ENCODE assay signal across 17 cellular contexts in genomic region chr15:96348112-96349027, GRCh38. TPM values are rescaled to one million over a fixed set of nuclear protein-coding genes. Genes with fewer than 3 reads are reported as not detected.
DNase-seq lines count a peak whose midpoint lies in the region; ATAC-seq, FAIRE-seq and TF ChIP-seq lines count a peak whose summit lies in the region.
"Had no signal": no experiment of that assay in that cellular context is flagged by ENCODE, and none has a peak within 500 bp of the region (broad histone marks: within the 10 kb centered on the region; RNA-seq: fewer than 3 reads in every experiment).

No MANE protein-coding gene starts in this region.

- TF ChIP-seq CTCF in HFFc6 (IDR thresholded peaks at IDR 0.05) (no peak), chondrocyte (IDR thresholded peaks at IDR 0.05) (no peak), left lung (IDR thresholded peaks at IDR 0.05) (no peak)

- H3K27me3 Mint-ChIP-seq in HFFc6 (ENCODE audit: insufficient read depth) (peaks cover 9% of the 10 kb centered on the region), chondrocyte (ENCODE audit: low read depth) (no peaks in the 10 kb centered on the region)

- H3K27me3 ChIP-seq in left lung (peaks cover 0 to 100% of the 10 kb centered on the region in 2 donors), stomach smooth muscle (ENCODE audit: control insufficient read depth in 1 of 2, insufficient read depth in 2 of 2, low read length in 2 of 2) (no peaks in the 10 kb centered on the region), HAP-1 (ENCODE audit: low read depth) (no peaks in the 10 kb centered on the region)

- no peak for TF ChIP-seq POLR2A in H54 (IDR thresholded peaks at IDR 0.05; ENCODE audit: low read depth, low read length)

- H3K4me3 ChIP-seq in left lung (no peak overlapping the region), stomach smooth muscle (ENCODE audit: low read length in 2 of 2) (peak overlapping the region; percentile 80 to 100), HAP-1 (no peak overlapping the region)
- H3K4me3 ChIP-seq: cardiac muscle cell had no signal

- H3K9ac ChIP-seq in stomach smooth muscle (ENCODE audit: low read length in 2 of 2), result peak overlapping the region; percentile 69 to 83

- H3K4me1 ChIP-seq in left lung (no peaks in the 10 kb centered on the region), stomach smooth muscle (ENCODE audit: control insufficient read depth, insufficient read depth, low read length) (peaks cover 71% of the 10 kb centered on the region), HAP-1 (peaks cover 40% of the 10 kb centered on the region)

- intact Hi-C loops in left lung (cut with DNase I), result no loop called here

- peak overlapping the region; percentile 88 for H3K27ac ChIP-seq in left lung
- H3K27ac ChIP-seq in stomach smooth muscle (ENCODE audit: low read length), result peak overlapping the region; percentile 98
- H3K27ac ChIP-seq: cardiac muscle cell had no signal

- ATAC-seq in left lung (no peak), HG03175 (IDR thresholded peaks at IDR 0.05; ENCODE audit: unreplicated experiment) (no peak), HG03280 (IDR thresholded peaks at IDR 0.05; ENCODE audit: unreplicated experiment) (no peak)
- ATAC-seq: activated T-helper 17 cell treated with anti-CD3 and anti-CD28 coated beads, Interleukin-2, amount 50 U/mL, for 72 hours; stimulated activated effector memory CD8-positive, alpha-beta T cell treated with anti-CD3 and anti-CD28 coated beads, Interleukin-12 subunit alpha, Interleukin-12 subunit beta, amount 100 ng/mL, for 72 hours had no signal

- H3K4me3 Mint-ChIP-seq in HFFc6 (peak overlapping the region; percentile 18), chondrocyte (ENCODE audit: unreplicated experiment) (no peak overlapping the region)
- H3K4me3 Mint-ChIP-seq: activated T-helper 17 cell treated with anti-CD3 and anti-CD28 coated beads, Interleukin-2, amount 50 U/mL, for 72 hours; CD4-positive, CD25-positive, alpha-beta regulatory T cell; stimulated activated effector memory CD8-positive, alpha-beta T cell treated with anti-CD3 and anti-CD28 coated beads, Interleukin-12 subunit alpha, Interleukin-12 subunit beta, amount 100 ng/mL, for 72 hours had no signal

- no peaks in the 10 kb centered on the region for H3K9me3 Mint-ChIP-seq in HFFc6
- no peaks in the 10 kb centered on the region for H3K9me3 Mint-ChIP-seq in chondrocyte (ENCODE audit: low read depth)
- H3K9me3 Mint-ChIP-seq: activated T-helper 17 cell treated with anti-CD3 and anti-CD28 coated beads, Interleukin-2, amount 50 U/mL, for 72 hours; stimulated activated effector memory CD8-positive, alpha-beta T cell treated with anti-CD3 and anti-CD28 coated beads, Interleukin-12 subunit alpha, Interleukin-12 subunit beta, amount 100 ng/mL, for 72 hours had no signal

- no peak for FAIRE-seq in H54 (lab: Jason Lieb, UNC)

- H3K4me1 Mint-ChIP-seq in HFFc6 (ENCODE audit: low read depth) (peaks cover 85% of the 10 kb centered on the region), chondrocyte (ENCODE audit: low read depth) (peaks cover 91% of the 10 kb centered on the region)
- H3K4me1 Mint-ChIP-seq: activated T-helper 17 cell treated with anti-CD3 and anti-CD28 coated beads, Interleukin-2, amount 50 U/mL, for 72 hours had no signal

- H3K9me3 ChIP-seq in left lung (no peaks in the 10 kb centered on the region), stomach smooth muscle (ENCODE audit: control insufficient read depth in 2 of 2, low read length in 2 of 2) (no peaks in the 10 kb centered on the region), HAP-1 (no peaks in the 10 kb centered on the region)

- in situ Hi-C loops in HAP-1 (cut with MboI; ENCODE audit: low sequenced_read_pairs), result loop anchor here (25.0 kb wide), 2 partner anchors 511 to 1086 kb away; no protein-coding TSS in a partner anchor

- H3K36me3 ChIP-seq in left lung (no peaks in the 10 kb centered on the region), stomach smooth muscle (ENCODE audit: control insufficient read depth in 2 of 2, insufficient read depth in 2 of 2, low read length in 2 of 2) (no peaks in the 10 kb centered on the region), HAP-1 (replicated peaks) (no peaks in the 10 kb centered on the region; the same call in 1 of the 2 replicates)
- H3K36me3 ChIP-seq: cardiac muscle cell had no signal

- H3K36me3 Mint-ChIP-seq in HFFc6 (ENCODE audit: low read depth), result peaks cover 53% of the 10 kb centered on the region
- peaks cover 10% of the 10 kb centered on the region for H3K36me3 Mint-ChIP-seq in chondrocyte (ENCODE audit: low read depth)
- H3K36me3 Mint-ChIP-seq: CD4-positive, CD25-positive, alpha-beta regulatory T cell; stimulated activated effector memory CD8-positive, alpha-beta T cell treated with anti-CD3 and anti-CD28 coated beads, Interleukin-12 subunit alpha, Interleukin-12 subunit beta, amount 100 ng/mL, for 72 hours had no signal

- DNase-seq in HFFc6 (no peak), chondrocyte (ENCODE audit: low spot score) (no peak), left lung (no peak), H54 (ENCODE audit: insufficient read length, low spot score) (no peak), HAP-1 (ENCODE audit: low spot score in 2 of 2) (no peak)
- DNase-seq: activated CD4-positive, alpha-beta T cell treated with anti-CD3 and anti-CD28 coated beads for 48 hours; CD4-positive, CD25-positive, alpha-beta regulatory T cell; NCI-H2107; stimulated activated CD4-positive, alpha-beta T cell treated with anti-CD3 and anti-CD28 coated beads, Interleukin-2, amount 100 ng/mL, for 24 hours had no signal

- H3K27ac Mint-ChIP-seq in HFFc6 (peak overlapping the region; percentile 67), chondrocyte (ENCODE audit: unreplicated experiment) (peak overlapping the region; percentile 100)
- H3K27ac Mint-ChIP-seq: activated T-helper 17 cell treated with anti-CD3 and anti-CD28 coated beads, Interleukin-2, amount 50 U/mL, for 72 hours; CD4-positive, CD25-positive, alpha-beta regulatory T cell; stimulated activated effector memory CD8-positive, alpha-beta T cell treated with anti-CD3 and anti-CD28 coated beads, Interleukin-12 subunit alpha, Interleukin-12 subunit beta, amount 100 ng/mL, for 72 hours had no signal

RNA-seq across cellular contexts. Expression of gene NR2F2, which starts 17.9 kb away (rescaled TPM):
- 100 to 1,000 TPM; 120 to 168 (median 142) TPM for total RNA-seq in HFFc6 (2021; fragmentation: NEBNext Ultra II Directional; extraction: Animal tissue kit (Norgen Biotek cat#: 25700))
- total RNA-seq in chondrocyte (151 to 169 TPM (median 167 TPM) in 3 replicates), left lung (10 to 100 TPM; 53.4 to 76.0 TPM)
- total RNA-seq: activated T-helper 17 cell treated with anti-CD3 and anti-CD28 coated beads, Interleukin-2, amount 50 U/mL, for 72 hours; CD4-positive, CD25-positive, alpha-beta regulatory T cell; OCI-LY7; T-helper 1 cell treated with Interleukin-12 subunit alpha and Interleukin-12 subunit beta and Interleukin-4 antibody, amounts not matched to agents 30 ng/mL and 1 ng/mL, for 36 hours had no signal

Comparison
In these comparisons a context has a peak if more than half of its experiments do, and no peak if none do; other contexts are left out.
1. H3K4me3 ChIP-seq: peak in stomach smooth muscle (2 of 2); none in left lung (0 of 2) and HAP-1 (single experiment).